ENCODE assay signal across 19 cellular contexts in the genomic region with DNA sequence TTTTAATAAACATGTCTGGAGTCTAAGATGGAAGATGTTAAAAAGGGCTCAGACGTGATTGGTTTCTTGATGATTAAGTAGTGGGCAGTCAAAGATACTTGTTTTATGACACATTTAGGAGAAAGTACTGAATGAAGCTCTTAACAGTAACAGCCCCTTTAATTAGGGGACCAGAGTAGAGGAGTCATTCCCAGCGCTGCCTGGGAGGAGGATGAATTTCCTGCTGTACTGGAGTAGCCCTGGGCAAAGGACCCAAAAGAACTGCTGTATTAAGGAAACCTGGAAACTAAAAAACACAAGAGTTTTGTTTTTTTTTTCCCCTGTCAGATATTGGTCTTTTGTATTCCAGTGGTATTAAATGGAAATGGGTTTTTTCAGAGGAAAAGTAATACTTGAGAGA.
"Had no signal": no experiment of that assay in that cellular context is flagged by ENCODE, and none has a peak within 500 bp of the region (broad histone marks: within the 10 kb centered on the region; RNA-seq: fewer than 3 reads in every experiment).

No MANE protein-coding gene starts in this region.

- H3K4me1 ChIP-seq: colonic mucosa, lower lobe of right lung, upper lobe of left lung, uterus had no signal

- H3K9me3 ChIP-seq: colonic mucosa, lower lobe of right lung, psoas muscle, sigmoid colon, upper lobe of left lung, uterus had no signal

- ATAC-seq: lower lobe of right lung; natural killer cell treated with Interleukin-12 subunit alpha and Interleukin-12 subunit beta and Interleukin-15 and Interleukin-18, amount 100 ng/mL, for 72 hours; psoas muscle; stimulated activated naive B cell treated with anti-CD40 and anti-IgM and Interleukin-4, amounts not matched to agents 10 μg/mL and 1 μg/mL and 100 μg/mL, for 72 hours; stimulated activated naive CD8-positive, alpha-beta T cell treated with anti-CD3 and anti-CD28 coated beads, Interleukin-15, amount 100 ng/mL, for 72 hours had no signal

- H3K4me3 ChIP-seq: colonic mucosa, lower lobe of right lung, psoas muscle, sigmoid colon, skin epidermis, upper lobe of left lung, uterus had no signal

- H3K27me3 ChIP-seq: colonic mucosa, sigmoid colon, upper lobe of left lung, uterus had no signal

- H3K27ac ChIP-seq: colonic mucosa, lower lobe of right lung, skin epidermis, upper lobe of left lung, uterus had no signal

- DNase-seq: colonic mucosa; dermis blood vessel endothelial cell; endodermal cell; foreskin melanocyte; hippocampal formation; kidney glomerular epithelial cell; lower lobe of right lung; midbrain; psoas muscle; retina; sigmoid colon; stimulated activated CD4-positive, alpha-beta T cell treated with anti-CD3 and anti-CD28 coated beads, Interleukin-2, amount 100 ng/mL, for 24 hours; stimulated activated CD4-positive, alpha-beta T cell treated with anti-CD3 and anti-CD28 coated beads, Interleukin-4, amount 100 ng/mL, for 4 hours; stimulated activated naive B cell treated with anti-CD40 and anti-IgM and Interleukin-4, amounts not matched to agents 10 μg/mL and 1 μg/mL and 100 μg/mL, for 72 hours; stimulated activated naive CD8-positive, alpha-beta T cell treated with anti-CD3 and anti-CD28 coated beads, Interleukin-15, amount 100 ng/mL, for 72 hours; upper lobe of left lung; uterus had no signal

- H3K36me3 ChIP-seq: colonic mucosa, lower lobe of right lung, sigmoid colon, upper lobe of left lung, uterus had no signal
